ENCODE assay signal across 28 cellular contexts in genomic region chr3:187909871-187910270, GRCh38.
"Had no signal": no experiment of that assay in that cellular context is flagged by ENCODE, and none has a peak within 500 bp of the region (broad histone marks: within the 10 kb centered on the region; RNA-seq: fewer than 3 reads in every experiment).

No MANE protein-coding gene starts in this region.

- H3K27me3 ChIP-seq: esophagus muscularis mucosa, gastroesophageal sphincter, right lobe of liver, transverse colon had no signal

- H3K27ac ChIP-seq: lower lobe of right lung, right lobe of liver, transverse colon, VCaP had no signal

- H3K4me3 Mint-ChIP-seq: activated CD4-positive, alpha-beta T cell treated with anti-CD3 and anti-CD28 coated beads, Interleukin-2, amount 10 ng/mL, durations not matched to agents 24 days and 14 days; activated CD8-positive, alpha-beta T cell treated with anti-CD3 and anti-CD28 coated beads, Interleukin-2, amount 10 ng/mL, durations not matched to agents 7 days and 5 days; activated naive CD4-positive, alpha-beta T cell treated with anti-CD3 and anti-CD28 coated beads, Interleukin-2, amount 50 U/mL, for 24 hours; activated T-helper 1 cell treated with anti-CD3 and anti-CD28 coated beads, Interleukin-12 subunit alpha, Interleukin-12 subunit beta, Interleukin-2, Interleukin-4 antibody, amounts not matched to agents 30 ng/mL and 10 ng/mL and 1 ng/mL, durations not matched to agents 14 hours and 24 hours and 36 hours; effector memory CD8-positive, alpha-beta T cell; naive B cell; stimulated activated effector memory CD8-positive, alpha-beta T cell treated with anti-CD3 and anti-CD28 coated beads, Interleukin-12 subunit alpha, Interleukin-12 subunit beta, amount 100 ng/mL, for 72 hours; stimulated activated naive CD8-positive, alpha-beta T cell treated with anti-CD3 and anti-CD28 coated beads, Interleukin-15, amount 100 ng/mL, for 72 hours had no signal

- H3K36me3 ChIP-seq: esophagus muscularis mucosa, gastroesophageal sphincter, lower lobe of right lung, right lobe of liver, transverse colon had no signal

- H3K27ac Mint-ChIP-seq: activated CD8-positive, alpha-beta T cell treated with anti-CD3 and anti-CD28 coated beads, Interleukin-2, amount 10 ng/mL, durations not matched to agents 7 days and 5 days; activated naive CD4-positive, alpha-beta T cell treated with anti-CD3 and anti-CD28 coated beads, Interleukin-2, amount 50 U/mL, for 24 hours; activated T-helper 1 cell treated with anti-CD3 and anti-CD28 coated beads, Interleukin-12 subunit alpha, Interleukin-12 subunit beta, Interleukin-2, Interleukin-4 antibody, amounts not matched to agents 30 ng/mL and 10 ng/mL and 1 ng/mL, durations not matched to agents 14 hours and 24 hours and 36 hours; effector memory CD8-positive, alpha-beta T cell; naive B cell; stimulated activated effector memory CD8-positive, alpha-beta T cell treated with anti-CD3 and anti-CD28 coated beads, Interleukin-12 subunit alpha, Interleukin-12 subunit beta, amount 100 ng/mL, for 72 hours; stimulated activated naive CD8-positive, alpha-beta T cell treated with anti-CD3 and anti-CD28 coated beads, Interleukin-15, amount 100 ng/mL, for 72 hours had no signal

- H3K4me1 ChIP-seq: lower lobe of right lung, right lobe of liver had no signal

- H3K4me3 ChIP-seq: esophagus muscularis mucosa, gastroesophageal sphincter, lower lobe of right lung, mucosa of descending colon, right lobe of liver, transverse colon had no signal

- ATAC-seq: activated CD4-positive, CD25-positive, alpha-beta regulatory T cell treated with anti-CD3 and anti-CD28 coated beads, Interleukin-2, amount 50 U/mL, for 24 hours; activated CD8-positive, alpha-beta T cell treated with anti-CD3 and anti-CD28 coated beads, Interleukin-2, amount 10 ng/mL, durations not matched to agents 7 days and 5 days; effector memory CD8-positive, alpha-beta T cell; gastroesophageal sphincter; lower lobe of right lung; mucosa of descending colon; right lobe of liver; stimulated activated effector memory CD8-positive, alpha-beta T cell treated with anti-CD3 and anti-CD28 coated beads, Interleukin-12 subunit alpha, Interleukin-12 subunit beta, amount 100 ng/mL, for 72 hours; stimulated activated naive CD8-positive, alpha-beta T cell treated with anti-CD3 and anti-CD28 coated beads, Interleukin-15, amount 100 ng/mL, for 72 hours had no signal

- H3K9me3 ChIP-seq: esophagus muscularis mucosa, gastroesophageal sphincter, lower lobe of right lung, mucosa of descending colon, right lobe of liver, transverse colon had no signal

- DNase-seq: activated CD4-positive, alpha-beta T cell treated with anti-CD3 and anti-CD28 coated beads, Interleukin-2, amount 10 ng/mL, durations not matched to agents 24 days and 14 days; activated CD8-positive, alpha-beta T cell treated with anti-CD3 and anti-CD28 coated beads, Interleukin-2, amount 10 ng/mL, durations not matched to agents 7 days and 5 days; activated gamma-delta T cell; aorta; central memory CD4-positive, alpha-beta T cell; effector memory CD8-positive, alpha-beta T cell; head of caudate nucleus; hypothalamus; lower lobe of right lung; mesendoderm; mucosa of descending colon; naive B cell; nucleus accumbens; right lobe of liver; small intestine; stimulated activated CD4-positive, alpha-beta T cell treated with anti-CD3 and anti-CD28 coated beads, Interleukin-2, amount 100 ng/mL, for 24 hours; stimulated activated naive CD8-positive, alpha-beta T cell treated with anti-CD3 and anti-CD28 coated beads, Interleukin-15, amount 100 ng/mL, for 72 hours; transverse colon had no signal

- H3K9me3 Mint-ChIP-seq: activated naive CD4-positive, alpha-beta T cell treated with anti-CD3 and anti-CD28 coated beads, Interleukin-2, amount 50 U/mL, for 24 hours; activated T-helper 1 cell treated with anti-CD3 and anti-CD28 coated beads, Interleukin-12 subunit alpha, Interleukin-12 subunit beta, Interleukin-2, Interleukin-4 antibody, amounts not matched to agents 30 ng/mL and 10 ng/mL and 1 ng/mL, durations not matched to agents 14 hours and 24 hours and 36 hours; effector memory CD8-positive, alpha-beta T cell; naive B cell; stimulated activated effector memory CD8-positive, alpha-beta T cell treated with anti-CD3 and anti-CD28 coated beads, Interleukin-12 subunit alpha, Interleukin-12 subunit beta, amount 100 ng/mL, for 72 hours; stimulated activated naive CD8-positive, alpha-beta T cell treated with anti-CD3 and anti-CD28 coated beads, Interleukin-15, amount 100 ng/mL, for 72 hours had no signal

- FAIRE-seq: colon, islet of Langerhans, small intestine, urothelium cell line had no signal

- H3K27me3 Mint-ChIP-seq: activated CD4-positive, alpha-beta T cell treated with anti-CD3 and anti-CD28 coated beads, Interleukin-2, amount 10 ng/mL, durations not matched to agents 24 days and 14 days; activated naive CD4-positive, alpha-beta T cell treated with anti-CD3 and anti-CD28 coated beads, Interleukin-2, amount 50 U/mL, for 24 hours; effector memory CD8-positive, alpha-beta T cell; stimulated activated naive CD8-positive, alpha-beta T cell treated with anti-CD3 and anti-CD28 coated beads, Interleukin-15, amount 100 ng/mL, for 72 hours had no signal

- H3K36me3 Mint-ChIP-seq: activated naive CD4-positive, alpha-beta T cell treated with anti-CD3 and anti-CD28 coated beads, Interleukin-2, amount 50 U/mL, for 24 hours; naive B cell; stimulated activated effector memory CD8-positive, alpha-beta T cell treated with anti-CD3 and anti-CD28 coated beads, Interleukin-12 subunit alpha, Interleukin-12 subunit beta, amount 100 ng/mL, for 72 hours had no signal
